32 cellular contexts compared by ENCODE assay signal in the genomic region with DNA sequence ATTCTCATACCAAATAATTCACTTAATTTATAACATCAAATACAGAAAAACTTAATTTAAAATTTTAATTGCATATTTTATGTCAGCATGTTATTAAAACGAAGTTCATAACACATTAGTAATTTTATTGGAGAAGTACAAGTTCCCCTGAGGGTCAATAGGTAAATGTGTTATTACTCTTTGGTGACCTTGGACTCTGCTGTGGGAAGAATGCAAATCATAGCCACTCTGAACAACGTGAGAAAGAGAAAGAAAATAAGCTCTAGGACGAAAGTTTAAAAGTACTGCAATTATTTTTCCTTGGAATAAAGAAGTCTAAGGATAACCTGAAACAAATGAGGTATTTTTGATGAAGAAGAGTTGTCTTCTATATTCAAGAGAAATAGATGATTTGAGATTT.
"Had no signal": no experiment of that assay in that cellular context is flagged by ENCODE, and none has a peak within 500 bp of the region (broad histone marks: within the 10 kb centered on the region; RNA-seq: fewer than 3 reads in every experiment).

No MANE protein-coding gene starts in this region.

- H3K27me3 ChIP-seq: ascending aorta, cardiac muscle cell had no signal

- ATAC-seq: activated CD4-positive, alpha-beta T cell treated with anti-CD3 and anti-CD28 coated beads for 36 hours; activated CD4-positive, CD25-positive, alpha-beta regulatory T cell treated with anti-CD3 and anti-CD28 coated beads, Interleukin-2, amount 50 U/mL, for 24 hours; activated CD8-positive, alpha-beta memory T cell treated with anti-CD3 and anti-CD28 coated beads, Interleukin-2, amount 10 ng/mL, durations not matched to agents 7 days and 5 days; activated CD8-positive, alpha-beta T cell treated with anti-CD3 and anti-CD28 coated beads, Interleukin-2, amount 10 ng/mL, durations not matched to agents 7 days and 5 days; activated naive CD8-positive, alpha-beta T cell treated with anti-CD3 and anti-CD28 coated beads, Interleukin-2, amount 50 U/mL, for 24 hours; WTC11 had no signal

- FAIRE-seq: bronchial epithelial cell had no signal

- DNase-seq: activated CD4-positive, alpha-beta memory T cell treated with anti-CD3 and anti-CD28 coated beads, Interleukin-2, amount 10 ng/mL, durations not matched to agents 7 days and 5 days; activated CD4-positive, alpha-beta T cell treated with anti-CD3 and anti-CD28 coated beads for 1 hour; activated CD4-positive, alpha-beta T cell treated with anti-CD3 and anti-CD28 coated beads for 36 hours; activated CD4-positive, alpha-beta T cell treated with anti-CD3 and anti-CD28 coated beads for 48 hours; activated CD4-positive, alpha-beta T cell treated with anti-CD3 and anti-CD28 coated beads, Interleukin-2, amount 10 ng/mL, durations not matched to agents 7 days and 5 days; activated CD4-positive, alpha-beta T cell treated with anti-CD3 and anti-CD28 coated beads, Interleukin-2, amount 50 U/mL, for 48 hours; activated CD4-positive, CD25-positive, alpha-beta regulatory T cell; activated CD8-positive, alpha-beta memory T cell treated with anti-CD3 and anti-CD28 coated beads for 24 hours; activated CD8-positive, alpha-beta memory T cell treated with anti-CD3 and anti-CD28 coated beads, Interleukin-2, amount 10 ng/mL, durations not matched to agents 7 days and 5 days; activated CD8-positive, alpha-beta memory T cell treated with anti-CD3 and anti-CD28 coated beads, Interleukin-2, amount 50 U/mL, for 48 hours; activated CD8-positive, alpha-beta T cell treated with anti-CD3 and anti-CD28 coated beads, Interleukin-2, amount 10 ng/mL, durations not matched to agents 7 days and 5 days; activated effector memory CD4-positive, alpha-beta T cell treated with Interleukin-2 at 50 U/mL for 16 hours; activated gamma-delta T cell; activated naive CD4-positive, alpha-beta T cell treated with anti-CD3 and anti-CD28 coated beads, Interleukin-2, amount 10 ng/mL, durations not matched to agents 7 days and 5 days; activated naive CD4-positive, alpha-beta T cell treated with Interleukin-2 at 50 U/mL for 16 hours; activated naive CD8-positive, alpha-beta T cell treated with anti-CD3 and anti-CD28 coated beads, Interleukin-2, amount 10 ng/mL, durations not matched to agents 7 days and 5 days; activated naive CD8-positive, alpha-beta T cell treated with anti-CD3 and anti-CD28 coated beads, Interleukin-2, amount 50 U/mL, for 24 hours; activated T-cell treated with anti-CD3 and anti-CD28 coated beads, Interleukin-2, amount 50 U/mL, for 24 hours; activated T-cell treated with anti-CD3 and anti-CD28 coated beads, Interleukin-2, amount 50 U/mL, for 48 hours; amygdala; anterior cingulate cortex; caudate nucleus; cerebellar nuclear complex; T-helper 1 cell; T-helper 2 cell; T-helper 9 cell; WERI-Rb-1 had no signal

- H3K36me3 ChIP-seq: ascending aorta, cardiac muscle cell, WERI-Rb-1 had no signal

- H3K27ac ChIP-seq: ascending aorta, cardiac muscle cell, WERI-Rb-1 had no signal

- H3K4me1 ChIP-seq: ascending aorta had no signal

- H3K9me3 ChIP-seq: ascending aorta had no signal

- H3K4me3 ChIP-seq: ascending aorta, cardiac muscle cell had no signal
